In the genomic region with DNA sequence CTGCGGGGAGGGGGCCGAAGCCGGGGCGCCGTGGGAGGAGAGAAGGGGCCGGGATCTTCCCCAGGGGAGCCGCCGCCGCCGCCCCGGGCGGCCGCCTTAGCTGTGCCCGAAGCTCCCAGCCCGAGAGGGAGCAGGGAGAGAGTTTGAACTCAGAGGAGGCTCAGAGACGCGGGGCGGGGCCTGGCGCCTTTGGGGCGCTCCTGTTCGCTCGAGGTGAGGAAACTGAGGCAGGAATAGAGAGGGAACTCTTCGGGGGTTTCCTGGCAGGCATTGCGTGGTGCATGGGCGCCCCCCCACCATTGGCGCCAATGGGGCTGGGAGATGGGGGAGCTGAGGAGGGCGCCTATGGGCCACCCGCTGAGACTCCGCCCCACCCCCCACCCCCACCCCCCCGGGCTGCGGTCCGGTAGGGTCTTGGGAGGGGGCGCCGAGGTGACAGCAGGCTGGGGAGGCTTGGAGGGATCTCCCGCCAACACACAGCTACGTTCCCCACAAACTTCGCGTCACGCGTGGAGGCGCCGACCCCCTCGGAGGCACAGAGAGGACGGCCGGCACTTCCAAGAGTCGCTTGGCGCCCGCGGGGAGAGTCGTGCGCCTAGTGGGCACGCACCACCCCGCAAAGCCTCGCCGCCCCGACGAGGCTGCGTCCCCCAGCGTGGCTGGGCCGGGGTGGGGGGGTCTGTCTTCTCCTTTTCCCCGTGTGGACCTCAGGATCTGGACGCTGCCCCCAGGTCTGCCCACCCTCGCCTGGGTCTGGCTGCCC, we compare ENCODE assay signal across 8 cellular contexts. TPM values are rescaled to one million over a fixed set of nuclear protein-coding genes. Genes with fewer than 3 reads are reported as not detected.
A peak's percentile ranks its signal among the peaks of the same experiment; 100 is the strongest.
DNase-seq lines count a peak whose midpoint lies in the region; ATAC-seq and TF ChIP-seq lines count a peak whose summit lies in the region.

No MANE protein-coding gene starts in this region.

- peaks cover 23% of the 10 kb centered on the region for H3K36me3 Mint-ChIP-seq in activated CD8-positive, alpha-beta T cell treated with anti-CD3 and anti-CD28 coated beads for 36 hours (ENCODE audit: low read depth)
- peaks cover 0 to 27% (median 0%) of the 10 kb centered on the region in 5 donors for H3K36me3 Mint-ChIP-seq in naive thymus-derived CD4-positive, alpha-beta T cell

- H3K27ac ChIP-seq in esophagus (ENCODE audit: low read depth in 2 of 2, low read length in 1 of 2) (peak overlapping the region; percentile 99 to 100), aorta (ENCODE audit: low read depth in 1 of 2, low read length in 2 of 2) (peak overlapping the region; percentile 83 to 89)
- peak overlapping the region; percentile 86 for H3K27ac ChIP-seq in naive thymus-derived CD4-positive, alpha-beta T cell (ENCODE audit: low read depth, low read length)

- H3K27me3 ChIP-seq in BE2C (peaks cover 28% of the 10 kb centered on the region), esophagus (ENCODE audit: control insufficient read depth in 1 of 2, insufficient read depth in 2 of 2, low read length in 2 of 2) (no peaks in the 10 kb centered on the region), aorta (ENCODE audit: control insufficient read depth in 1 of 2, insufficient read depth in 2 of 2, low read length in 1 of 2) (no peaks in the 10 kb centered on the region)
- H3K27me3 ChIP-seq in naive thymus-derived CD4-positive, alpha-beta T cell (ENCODE audit: control insufficient read depth in 2 of 2, insufficient read depth in 2 of 2, low read length in 2 of 2) = no peaks in the 10 kb centered on the region

- TF ChIP-seq CTCF in BE2C (IDR thresholded peaks at IDR 0.05; ENCODE audit: low read depth, low read length) = no peak
- no peak for TF ChIP-seq CTCF in activated CD8-positive, alpha-beta T cell treated with anti-CD3 and anti-CD28 coated beads for 36 hours (IDR thresholded peaks at IDR 0.05)

- intact Hi-C loops in activated CD8-positive, alpha-beta T cell treated with anti-CD3 and anti-CD28 coated beads for 36 hours (cut with micrococcal nuclease) = loop anchor here (10.0 kb wide), 1 partner anchor 64 kb away; no protein-coding TSS in a partner anchor
- intact Hi-C loops in naive thymus-derived CD4-positive, alpha-beta T cell (cut with micrococcal nuclease) = no loop called here
- intact Hi-C loops in aorta (cut with DNase I) = no loop called here

- peak overlapping the region; percentile 86 for H3K4me3 Mint-ChIP-seq in activated CD8-positive, alpha-beta T cell treated with anti-CD3 and anti-CD28 coated beads for 36 hours
- peak overlapping the region; percentile 92 to 99 (median 95) for H3K4me3 Mint-ChIP-seq in naive thymus-derived CD4-positive, alpha-beta T cell

- peaks cover 33% of the 10 kb centered on the region for H3K4me1 Mint-ChIP-seq in activated CD8-positive, alpha-beta T cell treated with anti-CD3 and anti-CD28 coated beads for 36 hours (ENCODE audit: low read depth)
- H3K4me1 Mint-ChIP-seq in naive thymus-derived CD4-positive, alpha-beta T cell = peaks cover 26 to 59% (median 52%) of the 10 kb centered on the region in 7 donors

- DNase-seq in BE2C = peak; percentile 41
- peak; percentile 38 for DNase-seq in HK-2 (ENCODE audit: unreplicated experiment)
- peak; percentile 50 for DNase-seq in activated CD8-positive, alpha-beta T cell treated with anti-CD3 and anti-CD28 coated beads for 36 hours
- DNase-seq in naive thymus-derived CD4-positive, alpha-beta T cell = peak in 7 of 9 donors; percentile 37 to 59 (median 50)
- peak; percentile 77 to 87 for DNase-seq in aorta

- POLR2A ChIA-PET in activated CD8-positive, alpha-beta T cell treated with anti-CD3 and anti-CD28 coated beads for 36 hours (lab: Charles Lee) = interaction anchor here (0.6 to 2.0 kb wide), 8 partner anchors 12 to 272 kb away, joined by 3 to 6 read pairs (median 4); partner anchors contain the start of genes AAMP, BCS1L, PNKD and RNF25
- POLR2A ChIA-PET in naive thymus-derived CD4-positive, alpha-beta T cell (lab: Charles Lee) = interaction anchor here (0.7 to 2.3 kb wide), 9 partner anchors 32 to 259 kb away, joined by 3 to 12 read pairs (median 4); partner anchors contain the start of genes AAMP, BCS1L, PNKD and ZNF142

- no peak for ATAC-seq in activated CD8-positive, alpha-beta T cell treated with anti-CD3 and anti-CD28 coated beads for 36 hours
- no peak for ATAC-seq in naive thymus-derived CD4-positive, alpha-beta T cell
- ATAC-seq in aorta (ENCODE audit: low FRiP score) = no peak
- no peak for ATAC-seq in HG02970 (IDR thresholded peaks at IDR 0.05; ENCODE audit: low FRiP score, unreplicated experiment)
- ATAC-seq in GM18519 (IDR thresholded peaks at IDR 0.05; ENCODE audit: low FRiP score, unreplicated experiment) = no peak

- peak overlapping the region; percentile 91 for H3K27ac Mint-ChIP-seq in activated CD8-positive, alpha-beta T cell treated with anti-CD3 and anti-CD28 coated beads for 36 hours
- peak overlapping the region; percentile 64 to 100 (median 94) for H3K27ac Mint-ChIP-seq in naive thymus-derived CD4-positive, alpha-beta T cell

- 0 to 1% methylated on average over 61 to 62 of the region's 63 CpGs for WGBS in esophagus, 2 donors
- WGBS in aorta, 2 donors = 0% methylated on average over 45 to 63 of the region's 63 CpGs

- H3K36me3 ChIP-seq in BE2C (peaks cover 20% of the 10 kb centered on the region), esophagus (ENCODE audit: control insufficient read depth in 2 of 2, insufficient read depth in 2 of 2, low read length in 1 of 2) (peaks cover 9 to 35% of the 10 kb centered on the region in 2 donors), aorta (ENCODE audit: control insufficient read depth in 1 of 2, insufficient read depth in 2 of 2, low read length in 1 of 2) (peaks cover 0 to 8% of the 10 kb centered on the region in 2 donors)
- H3K36me3 ChIP-seq in naive thymus-derived CD4-positive, alpha-beta T cell (ENCODE audit: control insufficient read depth in 2 of 3, insufficient read depth in 3 of 3, low read length in 3 of 3) = peaks cover 0 to 43% (median 0%) of the 10 kb centered on the region in 3 experiments

- peaks cover 15% of the 10 kb centered on the region for H3K4me1 ChIP-seq in BE2C
- peaks cover 0 to 22% of the 10 kb centered on the region in 2 donors for H3K4me1 ChIP-seq in esophagus (ENCODE audit: control insufficient read depth in 2 of 2, insufficient read depth in 2 of 2, low read length in 1 of 2)
- peaks cover 24 to 37% of the 10 kb centered on the region in 2 donors for H3K4me1 ChIP-seq in naive thymus-derived CD4-positive, alpha-beta T cell (ENCODE audit: control insufficient read depth in 2 of 2, insufficient read depth in 2 of 2, low read length in 2 of 2)
- no peaks in the 10 kb centered on the region for H3K4me1 ChIP-seq in aorta (ENCODE audit: control insufficient read depth in 1 of 2, insufficient read depth in 2 of 2, low read length in 2 of 2)

- no peaks in the 10 kb centered on the region for H3K9me3 ChIP-seq in BE2C
- no peaks in the 10 kb centered on the region for H3K9me3 ChIP-seq in esophagus (ENCODE audit: control insufficient read depth in 2 of 2, insufficient read depth in 1 of 2, low read depth in 1 of 2, low read length in 1 of 2)
- no peaks in the 10 kb centered on the region for H3K9me3 ChIP-seq in naive thymus-derived CD4-positive, alpha-beta T cell (ENCODE audit: control insufficient read depth in 2 of 3, low read length in 3 of 3)
- H3K9me3 ChIP-seq in aorta (ENCODE audit: control insufficient read depth, low read length) = no peaks in the 10 kb centered on the region

- H3K4me3 ChIP-seq in BE2C (ENCODE audit: low read depth, low read length) = peak overlapping the region; percentile 85
- peak overlapping the region; percentile 83 to 88 for H3K4me3 ChIP-seq in esophagus (ENCODE audit: low read depth in 1 of 2, low read length in 2 of 2)
- peak overlapping the region; percentile 63 for H3K4me3 ChIP-seq in naive thymus-derived CD4-positive, alpha-beta T cell (ENCODE audit: low read length)
- H3K4me3 ChIP-seq in aorta (ENCODE audit: low read length in 2 of 2) = peak overlapping the region; percentile 93 to 96

- no peaks in the 10 kb centered on the region for H3K27me3 Mint-ChIP-seq in activated CD8-positive, alpha-beta T cell treated with anti-CD3 and anti-CD28 coated beads for 36 hours
- H3K27me3 Mint-ChIP-seq in naive thymus-derived CD4-positive, alpha-beta T cell = no peaks in the 10 kb centered on the region

- CTCF ChIA-PET in activated CD8-positive, alpha-beta T cell treated with anti-CD3 and anti-CD28 coated beads for 36 hours (lab: Charles Lee) = interaction anchor here (1.5 kb wide), 1 partner anchor 99 kb away, joined by 6 read pairs; no protein-coding TSS in a partner anchor
- CTCF ChIA-PET in naive thymus-derived CD4-positive, alpha-beta T cell (lab: Charles Lee) = interaction anchor here (0.6 kb wide), 1 partner anchor 894 kb away, joined by 3 read pairs; no protein-coding TSS in a partner anchor

- H3K9me3 Mint-ChIP-seq in activated CD8-positive, alpha-beta T cell treated with anti-CD3 and anti-CD28 coated beads for 36 hours = no peaks in the 10 kb centered on the region
- no peaks in the 10 kb centered on the region for H3K9me3 Mint-ChIP-seq in naive thymus-derived CD4-positive, alpha-beta T cell

RNA-seq across cellular contexts. Expression of gene CTDSP1, which starts 0.7 kb away (rescaled TPM):
- 110 TPM for polyA plus RNA-seq in BE2C (2012; ENCODE audit: insufficient read depth, insufficient read length, low read depth)
- 10 to 100 TPM; 85.8 to 94.7 TPM for total RNA-seq in activated CD8-positive, alpha-beta T cell treated with anti-CD3 and anti-CD28 coated beads for 36 hours
- polyA plus RNA-seq in esophagus (10 to 100 TPM; 59.1 to 76.9 TPM), aorta (100 to 1,000 TPM in 1 of 2 donors, 10 to 100 TPM in 1; 61.6 to 137 TPM)
- 100 to 1,000 TPM; 110 to 219 (median 156) TPM for total RNA-seq in naive thymus-derived CD4-positive, alpha-beta T cell
- polyA plus RNA-seq in naive thymus-derived CD4-positive, alpha-beta T cell = 10 to 100 TPM; 22.5 TPM
- 100 to 1,000 TPM; 141 to 162 TPM for total RNA-seq in aorta

RNA-seq across cellular contexts. Expression of gene SLC11A1, which starts 18.3 kb away (rescaled TPM):
- polyA plus RNA-seq in BE2C (2012; ENCODE audit: insufficient read depth, insufficient read length, low read depth) = 1.4 TPM
- total RNA-seq in activated CD8-positive, alpha-beta T cell treated with anti-CD3 and anti-CD28 coated beads for 36 hours = under 1 TPM; 0.13 to 0.23 TPM
- 1 to 10 TPM; 1.1 to 1.5 TPM for polyA plus RNA-seq in esophagus
- total RNA-seq in naive thymus-derived CD4-positive, alpha-beta T cell = 100 to 1,000 TPM in 1 of 5 experiments, 10 to 100 TPM in 1, 1 to 10 TPM in 2, under 1 TPM in 1; 0.27 to 399 (median 1.9) TPM
- polyA plus RNA-seq in naive thymus-derived CD4-positive, alpha-beta T cell = under 1 TPM; 0.49 to 0.97 TPM
- total RNA-seq in aorta = 10 to 100 TPM; 40.1 to 56.1 TPM
- 1 to 10 TPM; 1.9 to 4.1 TPM for polyA plus RNA-seq in aorta

RNA-seq across cellular contexts. Expression of gene VIL1, which starts 18.6 kb away (rescaled TPM):
- 0.11 TPM for polyA plus RNA-seq in BE2C (2012; ENCODE audit: insufficient read depth, insufficient read length, low read depth)
- total RNA-seq in activated CD8-positive, alpha-beta T cell treated with anti-CD3 and anti-CD28 coated beads for 36 hours = not detected
- polyA plus RNA-seq in esophagus (under 1 TPM; 0.02 to 0.26 TPM), aorta (10 to 100 TPM in 1 of 2 donors, 1 to 10 TPM in 1; 1.1 to 40.3 TPM)
- total RNA-seq in naive thymus-derived CD4-positive, alpha-beta T cell = under 1 TPM in 3 of 5 experiments, not detected in 2; 0.12 to 0.69 (median 0.22) TPM
- under 1 TPM; 0.10 to 0.15 TPM for polyA plus RNA-seq in naive thymus-derived CD4-positive, alpha-beta T cell
- under 1 TPM in 1 of 2 donors, not detected in 1; 0.65 TPM for total RNA-seq in aorta

RNA-seq across cellular contexts. Expression of gene CATIP, which starts 43.7 kb away (rescaled TPM):
- polyA plus RNA-seq in BE2C (2012; ENCODE audit: insufficient read depth, insufficient read length, low read depth) = not detected
- not detected for total RNA-seq in activated CD8-positive, alpha-beta T cell treated with anti-CD3 and anti-CD28 coated beads for 36 hours
- polyA plus RNA-seq in esophagus (not detected), aorta (under 1 TPM; 0.03 to 0.50 TPM)
- total RNA-seq in naive thymus-derived CD4-positive, alpha-beta T cell = under 1 TPM in 1 of 5 experiments, not detected in 4; 0.49 TPM
- not detected for polyA plus RNA-seq in naive thymus-derived CD4-positive, alpha-beta T cell
- not detected for total RNA-seq in aorta
